21 cellular contexts compared by ENCODE assay signal in genomic region chr2:44077942-44078511, GRCh38.
"Had no signal": no experiment of that assay in that cellular context is flagged by ENCODE, and none has a peak within 500 bp of the region (broad histone marks: within the 10 kb centered on the region; RNA-seq: fewer than 3 reads in every experiment).

No MANE protein-coding gene starts in this region.

- H3K36me3 ChIP-seq: ascending aorta, breast epithelium, esophagus squamous epithelium, neutrophil had no signal

- H3K4me3 ChIP-seq: ascending aorta, breast epithelium, esophagus squamous epithelium had no signal

- H3K4me1 ChIP-seq: ascending aorta, breast epithelium, esophagus squamous epithelium had no signal

- H3K9me3 ChIP-seq: ascending aorta, breast epithelium, esophagus squamous epithelium, neutrophil had no signal

- H3K27ac ChIP-seq: ascending aorta, breast epithelium, esophagus squamous epithelium, neutrophil had no signal

- ATAC-seq: activated CD4-positive, CD25-positive, alpha-beta regulatory T cell treated with anti-CD3 and anti-CD28 coated beads, Interleukin-2, amount 50 U/mL, for 24 hours; activated T-helper 17 cell treated with anti-CD3 and anti-CD28 coated beads, Interleukin-2, amount 50 U/mL, for 72 hours; left ventricle myocardium superior; natural killer cell had no signal

- H3K27me3 ChIP-seq: ascending aorta, breast epithelium, neutrophil had no signal

- DNase-seq: activated naive CD4-positive, alpha-beta T cell treated with Interleukin-2 at 50 U/mL for 16 hours; activated T-cell treated with anti-CD3 and anti-CD28 coated beads for 4 hours; cerebellar nuclear complex; effector CD8-positive, alpha-beta T cell; esophagus squamous epithelium; kidney glomerular epithelial cell; left ventricle myocardium superior; mesenchymal stem cell; natural killer cell; retina; stimulated activated CD4-positive, alpha-beta T cell treated with anti-CD3 and anti-CD28 coated beads, Interleukin-15, amount 100 ng/mL, for 24 hours; stimulated activated CD4-positive, alpha-beta T cell treated with anti-CD3 and anti-CD28 coated beads, Interleukin-4, amount 100 ng/mL, for 4 hours; stimulated activated CD8-positive, alpha-beta memory T cell treated with anti-CD3 and anti-CD28 coated beads, Interleukin-4, amount 100 ng/mL, for 48 hours; stimulated activated naive CD4-positive, alpha-beta T cell treated with Interleukin-2 at 50 U/mL for 16 hours; substantia nigra; T1000 had no signal
